Comparison of ENCODE assay signal across 13 cellular contexts in the genomic region with DNA sequence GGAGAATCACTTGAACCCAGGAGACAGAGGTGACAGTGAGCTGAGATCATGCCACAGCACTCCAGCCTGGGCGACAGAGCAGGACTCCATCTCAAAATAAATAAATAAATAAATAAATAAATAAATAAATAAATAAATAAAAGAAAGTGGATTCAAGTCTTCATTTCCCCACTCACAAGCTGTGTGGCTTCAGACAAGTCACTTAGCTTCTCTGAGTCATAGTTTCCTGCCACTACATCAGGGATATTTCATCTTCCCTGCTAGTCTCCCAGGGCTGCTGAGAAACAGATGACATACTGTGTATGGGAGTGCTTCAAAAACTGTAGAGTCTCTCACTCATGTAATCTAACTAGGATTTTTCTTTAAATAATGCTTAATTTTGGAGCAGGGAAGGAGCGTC. TPM values are rescaled to one million over a fixed set of nuclear protein-coding genes. Genes with fewer than 3 reads are reported as not detected.
A peak's percentile ranks its signal among the peaks of the same experiment; 100 is the strongest.
DNase-seq lines count a peak whose midpoint lies in the region; ATAC-seq and TF ChIP-seq lines count a peak whose summit lies in the region.
"Had no signal": no experiment of that assay in that cellular context is flagged by ENCODE, and none has a peak within 500 bp of the region (broad histone marks: within the 10 kb centered on the region; RNA-seq: fewer than 3 reads in every experiment).

No MANE protein-coding gene starts in this region.

- intact Hi-C loops in right cardiac atrium (cut with DNase I), result no loop called here
- intact Hi-C loops in activated B cell treated with CpG ODN at 0.5 μM for 24 hours (cut with micrococcal nuclease), result loop anchor here (1.0 kb wide), 1 partner anchor 8 kb away; no protein-coding TSS in a partner anchor
- intact Hi-C loops in upper lobe of right lung (cut with DNase I), result no loop called here

- POLR2A ChIA-PET in activated B cell treated with CpG ODN at 0.5 μM for 24 hours (lab: Charles Lee), result interaction anchor here (1.2 to 6.5 kb wide), 12 partner anchors 8 to 132 kb away, joined by 3 to 64 read pairs (median 9); partner anchors contain the start of gene TBC1D9

- no peaks in the 10 kb centered on the region for H3K9me3 Mint-ChIP-seq in activated B cell treated with CpG ODN at 0.5 μM for 24 hours
- H3K9me3 Mint-ChIP-seq: GM23338; stimulated activated naive CD8-positive, alpha-beta T cell treated with anti-CD3 and anti-CD28 coated beads, Interleukin-15, Interleukin-2, amounts not matched to agents 100 ng/mL and 50 ng/mL, for 24 hours had no signal

- CTCF ChIA-PET in activated B cell treated with CpG ODN at 0.5 μM for 24 hours (lab: Charles Lee), result interaction anchor here (2.5 kb wide), 1 partner anchor 24 kb away, joined by 11 read pairs; no protein-coding TSS in a partner anchor

- H3K4me3 Mint-ChIP-seq in activated B cell treated with CpG ODN at 0.5 μM for 24 hours, result peak overlapping the region; percentile 84
- H3K4me3 Mint-ChIP-seq: GM23338; stimulated activated naive CD8-positive, alpha-beta T cell treated with anti-CD3 and anti-CD28 coated beads, Interleukin-15, Interleukin-2, amounts not matched to agents 100 ng/mL and 50 ng/mL, for 24 hours had no signal

- no peak for DNase-seq in right cardiac atrium
- DNase-seq in right atrium auricular region (ENCODE audit: low spot score), result no peak
- no peak for DNase-seq in activated B cell treated with CpG ODN at 0.5 μM for 24 hours
- DNase-seq in foreskin keratinocyte, result no peak
- DNase-seq in upper lobe of right lung, result no peak
- no peak for DNase-seq in activated T-cell treated with anti-CD3 and anti-CD28 coated beads, Interleukin-2, amount 50 U/mL, for 1 hour
- DNase-seq in mucosa of gallbladder (ENCODE audit: low spot score), result no peak
- DNase-seq in Kasumi-1 (lab: John Stamatoyannopoulos, UW), result no peak
- DNase-seq: anterior cingulate cortex, islet precursor cell, NCI-H2107 had no signal

- 83% methylated on average over 2 of the region's 2 CpGs for WGBS in right cardiac atrium

- H3K4me3 ChIP-seq in right cardiac atrium (ENCODE audit: low read length) (no peak overlapping the region), right atrium auricular region (no peak overlapping the region), upper lobe of right lung (no peak overlapping the region)
- H3K4me3 ChIP-seq: GM23338 had no signal

- ATAC-seq in right cardiac atrium (peak; percentile 53 to 65), activated B cell treated with CpG ODN at 0.5 μM for 24 hours (ENCODE audit: low read depth) (no peak), foreskin keratinocyte (peak; percentile 30), upper lobe of right lung (peak; percentile 66)
- ATAC-seq: GM23338 had no signal

- peaks cover 21% of the 10 kb centered on the region for H3K36me3 Mint-ChIP-seq in activated B cell treated with CpG ODN at 0.5 μM for 24 hours (ENCODE audit: low read depth)

- H3K36me3 ChIP-seq in right atrium auricular region, result no peaks in the 10 kb centered on the region
- no peaks in the 10 kb centered on the region for H3K36me3 ChIP-seq in upper lobe of right lung

- no peak for TF ChIP-seq CTCF in right atrium auricular region (IDR thresholded peaks at IDR 0.05)
- no peak for TF ChIP-seq CTCF in activated B cell treated with CpG ODN at 0.5 μM for 24 hours (IDR thresholded peaks at IDR 0.05)
- TF ChIP-seq CTCF in foreskin keratinocyte (conservative IDR thresholded peaks at IDR 0.05), result no peak
- TF ChIP-seq CTCF in upper lobe of right lung (IDR thresholded peaks at IDR 0.05), result no peak

- H3K4me1 ChIP-seq in right cardiac atrium (ENCODE audit: control insufficient read depth, insufficient read depth, low read length) (no peaks in the 10 kb centered on the region), right atrium auricular region (peaks cover 0 to 18% of the 10 kb centered on the region in 2 donors), foreskin keratinocyte (peaks cover 26% of the 10 kb centered on the region), upper lobe of right lung (peaks cover 29% of the 10 kb centered on the region)

- H3K27me3 Mint-ChIP-seq in activated B cell treated with CpG ODN at 0.5 μM for 24 hours, result no peaks in the 10 kb centered on the region
- H3K27me3 Mint-ChIP-seq: stimulated activated naive CD8-positive, alpha-beta T cell treated with anti-CD3 and anti-CD28 coated beads, Interleukin-15, Interleukin-2, amounts not matched to agents 100 ng/mL and 50 ng/mL, for 24 hours had no signal

- H3K27me3 ChIP-seq in right cardiac atrium (ENCODE audit: control insufficient read depth, insufficient read depth) (no peaks in the 10 kb centered on the region), right atrium auricular region (no peaks in the 10 kb centered on the region), foreskin keratinocyte (no peaks in the 10 kb centered on the region), upper lobe of right lung (no peaks in the 10 kb centered on the region)

- no peaks in the 10 kb centered on the region for H3K9me3 ChIP-seq in right cardiac atrium (ENCODE audit: control insufficient read depth, low read length)
- no peaks in the 10 kb centered on the region for H3K9me3 ChIP-seq in right atrium auricular region
- no peaks in the 10 kb centered on the region for H3K9me3 ChIP-seq in upper lobe of right lung

- peaks cover 90% of the 10 kb centered on the region for H3K4me1 Mint-ChIP-seq in activated B cell treated with CpG ODN at 0.5 μM for 24 hours

- no peak overlapping the region for H3K27ac ChIP-seq in right cardiac atrium (ENCODE audit: low read length)
- H3K27ac ChIP-seq in right atrium auricular region, result no peak overlapping the region
- peak overlapping the region; percentile 6 for H3K27ac ChIP-seq in foreskin keratinocyte
- no peak overlapping the region for H3K27ac ChIP-seq in upper lobe of right lung

- peak overlapping the region; percentile 98 for H3K27ac Mint-ChIP-seq in activated B cell treated with CpG ODN at 0.5 μM for 24 hours
- H3K27ac Mint-ChIP-seq: GM23338; stimulated activated naive CD8-positive, alpha-beta T cell treated with anti-CD3 and anti-CD28 coated beads, Interleukin-15, Interleukin-2, amounts not matched to agents 100 ng/mL and 50 ng/mL, for 24 hours had no signal

RNA-seq across cellular contexts. Expression of gene TBC1D9, which starts 37.2 kb away (rescaled TPM):
- 10 to 100 TPM; 10.2 to 13.6 (median 12.7) TPM for total RNA-seq in right cardiac atrium
- 5.1 TPM for polyA plus RNA-seq in right cardiac atrium
- 10 to 100 TPM; 10.9 to 18.8 TPM for total RNA-seq in right atrium auricular region
- 37.9 and 46.0 TPM in 2 replicates for total RNA-seq in activated B cell treated with CpG ODN at 0.5 μM for 24 hours
- 13.9 and 16.4 TPM in 2 replicates for total RNA-seq in foreskin keratinocyte
- polyA plus RNA-seq in foreskin keratinocyte, result 3.5 and 3.6 TPM in 2 replicates
- 39.5 TPM for total RNA-seq in upper lobe of right lung
- total RNA-seq in mucosa of gallbladder, result 36.9 TPM
